21 cellular contexts compared by ENCODE assay signal in genomic region chr20:33929917-33930316, GRCh38.
DNase-seq lines count a peak whose midpoint lies in the region; ATAC-seq and TF ChIP-seq lines count a peak whose summit lies in the region.
"Had no signal": no experiment of that assay in that cellular context is flagged by ENCODE, and none has a peak within 500 bp of the region (broad histone marks: within the 10 kb centered on the region; RNA-seq: fewer than 3 reads in every experiment).

No MANE protein-coding gene starts in this region.

- CTCF ChIA-PET in WTC11 (lab: Charles Lee) = interaction anchor here (0.6 to 1.3 kb wide), 3 partner anchors 67 to 486 kb away, joined by 4 read pairs; no protein-coding TSS in a partner anchor
- CTCF ChIA-PET in HEK293T (lab: Yijun Ruan, JAX) = interaction anchor here (0.8 to 1.0 kb wide), 2 partner anchors 9 to 64 kb away, joined by 3 read pairs; partner anchors contain the start of gene RALY

- TF ChIP-seq CTCF in AG10803 (conservative IDR thresholded peaks at IDR 0.05; ENCODE audit: low read length) (0 out of 2 replicates have a peak, but pooled peaks have one; percentile 4), HFFc6 (IDR thresholded peaks at IDR 0.05) (peak; percentile 22; the same call in 1 of the 2 replicates), WTC11 (IDR thresholded peaks at IDR 0.05) (no peak), fibroblast of the aortic adventitia (IDR thresholded peaks at IDR 0.05; ENCODE audit: insufficient read depth, low read length) (peak; percentile 9)

- H3K27me3 Mint-ChIP-seq in HFFc6 (ENCODE audit: insufficient read depth) (peaks cover 17% of the 10 kb centered on the region), WTC11 (ENCODE audit: low read depth) (no peaks in the 10 kb centered on the region)

- H3K27ac Mint-ChIP-seq in HFFc6 (no peak overlapping the region), WTC11 (no peak overlapping the region)
- H3K27ac Mint-ChIP-seq: B cell; CD4-positive, CD25-positive, alpha-beta regulatory T cell; CD8-positive, alpha-beta memory T cell had no signal

- no peak overlapping the region for H3K4me3 ChIP-seq in AG10803 (ENCODE audit: low read length)
- no peak overlapping the region for H3K4me3 ChIP-seq in fibroblast of the aortic adventitia (ENCODE audit: low read depth, low read length)
- H3K4me3 ChIP-seq: BLaER1 treated with 17β-estradiol and CSF1 and Interleukin-3, amounts not matched to agents 10 nM and 100 nM had no signal

- DNase-seq in AG10803 (ENCODE audit: low read depth) = no peak
- DNase-seq in HFFc6 = no peak
- DNase-seq in WTC11 (ENCODE audit: low spot score) = no peak
- DNase-seq in fibroblast of the aortic adventitia (ENCODE audit: low read depth) = no peak
- no peak for DNase-seq in NCI-H748 (lab: John Stamatoyannopoulos, UW; ENCODE audit: unreplicated experiment)
- no peak for DNase-seq in HEK293T (ENCODE audit: extremely low spot score)
- DNase-seq: 8988T; CD4-positive, CD25-positive, alpha-beta regulatory T cell; CD8-positive, alpha-beta memory T cell; COR-L47; DMS 273 treated with DMSO at 0.1 percent for 48 hours; DMS53; DND-41; EL; GOT3; H7 had no signal

- POLR2A ChIA-PET in WTC11 (lab: Charles Lee) (interaction anchor here (1.0 kb wide), 1 partner anchor 16 kb away, joined by 3 read pairs; no protein-coding TSS in a partner anchor), HEK293T (lab: Yijun Ruan, JAX) (no interaction called here)

- ATAC-seq in WTC11 (no peak), HG03565 (IDR thresholded peaks at IDR 0.05; ENCODE audit: unreplicated experiment) (no peak), HG03442 (IDR thresholded peaks at IDR 0.05; ENCODE audit: unreplicated experiment) (no peak)
- ATAC-seq: HCT116 had no signal

- H3K36me3 Mint-ChIP-seq in HFFc6 (ENCODE audit: low read depth) (no peaks in the 10 kb centered on the region), WTC11 (no peaks in the 10 kb centered on the region)
- H3K36me3 Mint-ChIP-seq: CD4-positive, CD25-positive, alpha-beta regulatory T cell; CD8-positive, alpha-beta memory T cell had no signal

- no peaks in the 10 kb centered on the region for H3K9me3 Mint-ChIP-seq in HFFc6
- no peaks in the 10 kb centered on the region for H3K9me3 Mint-ChIP-seq in WTC11
- H3K9me3 Mint-ChIP-seq: CD4-positive, CD25-positive, alpha-beta regulatory T cell; CD8-positive, alpha-beta memory T cell had no signal

- H3K4me1 Mint-ChIP-seq in HFFc6 (ENCODE audit: low read depth) = peaks cover 11% of the 10 kb centered on the region
- H3K4me1 Mint-ChIP-seq in WTC11 = no peaks in the 10 kb centered on the region
- H3K4me1 Mint-ChIP-seq: B cell; CD4-positive, CD25-positive, alpha-beta regulatory T cell; CD8-positive, alpha-beta memory T cell had no signal

- H3K4me3 Mint-ChIP-seq in HFFc6 = no peak overlapping the region
- H3K4me3 Mint-ChIP-seq in WTC11 = no peak overlapping the region
- H3K4me3 Mint-ChIP-seq: B cell; CD4-positive, CD25-positive, alpha-beta regulatory T cell; CD8-positive, alpha-beta memory T cell had no signal

TF ChIP-seq in WTC11, 78 proteins besides CTCF, POLR2A, EP300 and RAD21:
- no peak for TF ChIP-seq SMAD3 (CRISPR knock-in tag; IDR thresholded peaks at IDR 0.05; ENCODE audit: borderline replicate concordance)
- TF ChIP-seq ERG (CRISPR knock-in tag; IDR thresholded peaks at IDR 0.05) = no peak
- TF ChIP-seq ZNF317 (CRISPR knock-in tag; IDR thresholded peaks at IDR 0.05; ENCODE audit: borderline replicate concordance, low read depth) = 0 out of 2 replicates have a peak, but pooled peaks have one; percentile 55
- no peak for TF ChIP-seq ELF4 (CRISPR knock-in tag; IDR thresholded peaks at IDR 0.05; ENCODE audit: low read depth)

TF ChIP-seq in HEK293T, 16 proteins besides CTCF, POLR2A, EP300 and RAD21:
- TF ChIP-seq ARNT (IDR thresholded peaks at IDR 0.05) (no peak), FOXA1 (IDR thresholded peaks at IDR 0.05) (no peak), FOXK2 (IDR thresholded peaks at IDR 0.05) (no peak), NFRKB (IDR thresholded peaks at IDR 0.05) (no peak), TARDBP (IDR thresholded peaks at IDR 0.05) (no peak), LEF1 (IDR thresholded peaks at IDR 0.05; ENCODE audit: borderline replicate concordance) (no peak), L3MBTL2 (conservative IDR thresholded peaks at IDR 0.05) (no peak)
- TF ChIP-seq, protein P1, sequence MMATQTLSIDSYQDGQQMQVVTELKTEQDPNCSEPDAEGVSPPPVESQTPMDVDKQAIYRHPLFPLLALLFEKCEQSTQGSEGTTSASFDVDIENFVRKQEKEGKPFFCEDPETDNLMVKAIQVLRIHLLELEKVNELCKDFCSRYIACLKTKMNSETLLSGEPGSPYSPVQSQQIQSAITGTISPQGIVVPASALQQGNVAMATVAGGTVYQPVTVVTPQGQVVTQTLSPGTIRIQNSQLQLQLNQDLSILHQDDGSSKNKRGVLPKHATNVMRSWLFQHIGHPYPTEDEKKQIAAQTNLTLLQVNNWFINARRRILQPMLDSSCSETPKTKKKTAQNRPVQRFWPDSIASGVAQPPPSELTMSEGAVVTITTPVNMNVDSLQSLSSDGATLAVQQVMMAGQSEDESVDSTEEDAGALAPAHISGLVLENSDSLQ (IDR thresholded peaks at IDR 0.05) = no peak
